ENCODE assay signal across 9 cellular contexts in genomic region chr15:66590435-66590834, GRCh38. TPM values are rescaled to one million over a fixed set of nuclear protein-coding genes. Genes with fewer than 3 reads are reported as not detected.
"Had no signal": no experiment of that assay in that cellular context is flagged by ENCODE, and none has a peak within 500 bp of the region (broad histone marks: within the 10 kb centered on the region; RNA-seq: fewer than 3 reads in every experiment).

No MANE protein-coding gene starts in this region.

- DNase-seq: H9, HCEC 1CT, KBM-7 had no signal

- ATAC-seq: GM23338 had no signal

- H2AFZ ChIP-seq: GM23338 had no signal

- H3K4me3 Mint-ChIP-seq: GM23338, H9, IgD-negative memory B cell had no signal

- H3K4me1 Mint-ChIP-seq: IgD-negative memory B cell had no signal

- H3K4me2 ChIP-seq: GM23338 had no signal

- FAIRE-seq: H1, H54, HTR-8/SVneo had no signal

- H3K9me3 Mint-ChIP-seq: GM23338, H9, IgD-negative memory B cell had no signal

- H3K27ac Mint-ChIP-seq: GM23338, IgD-negative memory B cell had no signal

- H3K4me3 ChIP-seq: GM23338 had no signal

- H3K36me3 Mint-ChIP-seq: IgD-negative memory B cell had no signal

RNA-seq across cellular contexts. Expression of gene LCTL, which starts 24.6 kb away (rescaled TPM):
- total RNA-seq: HT-29 had no signal
- polyA plus RNA-seq: IgD-negative memory B cell had no signal
